Comparison of ENCODE assay signal across 8 cellular contexts in the genomic region with DNA sequence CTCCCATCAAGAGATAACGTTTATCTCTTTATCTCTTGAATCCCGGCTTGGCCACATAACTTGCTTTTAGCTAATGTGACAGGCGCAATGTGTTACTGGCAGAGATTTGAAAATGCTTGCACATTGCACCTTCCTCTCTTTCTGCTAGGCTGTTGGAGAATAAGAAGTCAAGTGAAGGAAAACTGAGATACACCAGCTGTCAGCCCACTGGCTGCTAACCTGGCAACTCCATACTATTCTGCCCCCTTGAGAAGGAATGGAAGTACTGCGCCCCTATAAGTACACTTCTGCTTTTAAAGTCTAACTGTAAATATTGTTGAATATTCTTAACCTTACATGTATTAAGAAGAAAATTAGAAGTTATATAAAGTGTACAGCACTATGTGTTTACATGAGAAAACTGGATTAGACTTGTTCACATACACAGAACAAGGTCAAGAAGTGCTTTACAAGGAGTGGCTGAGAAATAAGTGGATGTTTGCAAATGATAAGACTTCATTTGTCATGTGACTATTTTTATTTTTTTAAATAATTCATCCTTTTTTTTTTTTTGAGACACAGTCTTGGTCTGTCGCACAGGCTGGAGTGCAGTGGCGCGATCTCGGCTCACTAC.
DNase-seq lines count a peak whose midpoint lies in the region; ATAC-seq and TF ChIP-seq lines count a peak whose summit lies in the region.

No MANE protein-coding gene starts in this region.

- H3K4me3 ChIP-seq in GM06990 (replicated peaks; ENCODE audit: low read depth, low read length) (no peak overlapping the region), fibroblast of the aortic adventitia (ENCODE audit: low read depth, low read length) (no peak overlapping the region), thyroid gland (replicated peaks in 1 of 3) (no peak overlapping the region)

- no peaks in the 10 kb centered on the region for H3K4me1 ChIP-seq in thyroid gland

- intact Hi-C loops in thyroid gland (cut with DNase I), result no loop called here

- TF ChIP-seq CTCF in GM06990 (IDR thresholded peaks at IDR 0.05; ENCODE audit: insufficient read depth, low read length, poor library complexity, severe bottlenecking) (peak; percentile 41), fibroblast of the aortic adventitia (IDR thresholded peaks at IDR 0.05; ENCODE audit: insufficient read depth, low read length) (peak; percentile 79), thyroid gland (IDR thresholded peaks at IDR 0.05) (peak in 5 of 6 experiments; percentile 42 to 49 (median 47))

- H3K27me3 ChIP-seq in GM06990 (replicated peaks; ENCODE audit: control insufficient read depth, insufficient read depth, low read length) (no peaks in the 10 kb centered on the region), thyroid gland (no peaks in the 10 kb centered on the region)

- 79 to 85% methylated on average over 8 of the region's 8 CpGs for WGBS in thyroid gland, 2 donors

- H3K36me3 ChIP-seq in GM06990 (ENCODE audit: control insufficient read depth, insufficient read depth, low read length), result no peaks in the 10 kb centered on the region
- H3K36me3 ChIP-seq in thyroid gland, result no peaks in the 10 kb centered on the region

- peak; percentile 76 for ATAC-seq in HG02588 (IDR thresholded peaks at IDR 0.05; ENCODE audit: unreplicated experiment)
- ATAC-seq in GM18873 (IDR thresholded peaks at IDR 0.05; ENCODE audit: low FRiP score, unreplicated experiment), result no peak

- H3K9me3 ChIP-seq in thyroid gland, result no peaks in the 10 kb centered on the region

- H3K27ac ChIP-seq in thyroid gland, result no peak overlapping the region

- no peak for TF ChIP-seq POLR2A in thyroid gland (IDR thresholded peaks at IDR 0.05)

- DNase-seq in GM06990 (ENCODE audit: extremely low read depth, insufficient read length), result no peak
- DNase-seq in NCI-H2171 treated with DMSO at 0.1 percent for 48 hours (lab: John Stamatoyannopoulos, UW), result peak; percentile 30
- peak; percentile 84 for DNase-seq in fibroblast of the aortic adventitia (ENCODE audit: low read depth)
- DNase-seq in thyroid gland, result peak; percentile 5 to 14
- DNase-seq in T-helper 2 cell, result no peak
- DNase-seq in stimulated activated CD4-positive, alpha-beta T cell treated with anti-CD3 and anti-CD28 coated beads, Interleukin-1b, Interleukin-23, amount 100 ng/mL, for 48 hours, result no peak

Comparison
In these comparisons a context has a peak if more than half of its experiments do, and no peak if none do; other contexts are left out.
1. DNase-seq: peak in NCI-H2171 treated with DMSO at 0.1 percent for 48 hours (single experiment), fibroblast of the aortic adventitia (single experiment) and thyroid gland (2 of 2); none in GM06990 (single experiment), T-helper 2 cell (0 of 5) and stimulated activated CD4-positive, alpha-beta T cell treated with anti-CD3 and anti-CD28 coated beads, Interleukin-1b, Interleukin-23, amount 100 ng/mL, for 48 hours (single experiment).
2. Peak in every context shown above with its lines, with median percentiles within 50 percentile points of each other: CTCF ChIP-seq.